Comparison of ENCODE assay signal across 11 cellular contexts in the genomic region with DNA sequence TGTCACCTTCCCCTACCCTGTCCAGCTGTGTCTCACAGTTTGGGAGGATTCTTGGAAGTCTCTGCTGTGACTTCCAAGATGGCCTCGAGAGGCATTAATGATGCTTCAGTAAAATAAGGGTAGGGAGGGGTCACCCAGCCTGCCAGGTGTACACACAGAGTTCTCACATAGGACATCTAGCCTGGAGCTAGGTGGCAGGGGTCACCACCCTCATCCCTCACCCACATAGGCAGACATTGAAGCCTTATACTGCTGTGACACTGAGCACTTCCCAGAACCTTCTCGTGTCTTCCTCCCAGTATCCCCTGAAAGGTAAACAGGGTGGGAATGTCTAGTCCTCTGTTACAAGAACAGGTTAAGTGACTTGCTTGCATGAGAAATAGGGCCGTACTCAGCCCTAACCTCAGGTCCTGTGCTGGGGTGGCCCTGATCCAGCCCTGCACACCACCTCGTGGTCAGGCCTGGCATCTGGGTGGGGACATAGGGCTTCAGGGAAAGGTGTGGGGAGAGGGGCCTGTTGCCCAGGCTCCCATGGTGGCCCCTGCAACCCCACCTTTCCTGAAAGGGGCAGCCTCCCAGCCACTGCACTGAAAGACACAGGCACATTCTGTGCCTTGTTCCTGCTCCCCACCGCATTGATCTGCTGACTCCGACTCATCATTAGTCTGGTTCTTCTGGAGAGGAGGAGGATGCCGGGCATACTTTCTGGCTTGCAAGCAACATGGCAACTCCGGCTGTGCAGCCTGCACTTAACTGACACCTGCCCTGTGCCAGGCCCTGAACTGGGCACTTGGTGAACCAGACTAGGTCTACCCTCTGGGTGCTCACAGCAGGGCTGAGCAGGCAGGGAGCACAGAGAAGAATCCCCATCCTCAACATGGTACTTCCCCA. TPM values are rescaled to one million over a fixed set of nuclear protein-coding genes. Genes with fewer than 3 reads are reported as not detected.
A peak's percentile ranks its signal among the peaks of the same experiment; 100 is the strongest.
DNase-seq lines count a peak whose midpoint lies in the region; ATAC-seq and TF ChIP-seq lines count a peak whose summit lies in the region.
"Had no signal": no experiment of that assay in that cellular context is flagged by ENCODE, and none has a peak within 500 bp of the region (broad histone marks: within the 10 kb centered on the region; RNA-seq: fewer than 3 reads in every experiment).

No MANE protein-coding gene starts in this region.

- H4K20me1 ChIP-seq in GM23338 (replicated peaks; ENCODE audit: insufficient read depth), result no peaks in the 10 kb centered on the region

- H3K9me3 Mint-ChIP-seq in GM23338, result no peaks in the 10 kb centered on the region
- H3K9me3 Mint-ChIP-seq in stimulated activated naive CD8-positive, alpha-beta T cell treated with anti-CD3 and anti-CD28 coated beads, Interleukin-15, amount 100 ng/mL, for 72 hours, result no peaks in the 10 kb centered on the region
- H3K9me3 Mint-ChIP-seq: memory B cell had no signal

- H3K4me3 Mint-ChIP-seq in GM23338, result no peak overlapping the region
- H3K4me3 Mint-ChIP-seq in stimulated activated naive CD8-positive, alpha-beta T cell treated with anti-CD3 and anti-CD28 coated beads, Interleukin-15, amount 100 ng/mL, for 72 hours, result no peak overlapping the region
- H3K4me3 Mint-ChIP-seq: memory B cell had no signal

- intact Hi-C loops in stomach (cut with DNase I; ENCODE audit: low total_unique reads), result no loop called here

- no peak for TF ChIP-seq POLR2A in stomach (IDR thresholded peaks at IDR 0.05)

- peaks cover 24% of the 10 kb centered on the region for H3K4me1 ChIP-seq in GM23338 (ENCODE audit: insufficient read depth)
- peaks cover 31 to 61% (median 56%) of the 10 kb centered on the region in 4 donors for H3K4me1 ChIP-seq in stomach

- H3K27ac ChIP-seq in GM23338 (ENCODE audit: low read depth) (no peak overlapping the region), stomach (peak overlapping the region; percentile 89 to 94 (median 92))
- H3K27ac ChIP-seq: thoracic aorta had no signal

- peaks cover 8% of the 10 kb centered on the region; the same call in 1 of the 2 replicates for H3K79me2 ChIP-seq in GM23338 (replicated peaks; ENCODE audit: insufficient read depth)

- H3K4me1 Mint-ChIP-seq in GM23338, result peaks cover 36% of the 10 kb centered on the region
- H3K4me1 Mint-ChIP-seq in stimulated activated naive CD8-positive, alpha-beta T cell treated with anti-CD3 and anti-CD28 coated beads, Interleukin-15, amount 100 ng/mL, for 72 hours, result peaks cover 17% of the 10 kb centered on the region

- no peak for TF ChIP-seq EP300 in stomach (IDR thresholded peaks at IDR 0.05)

- 54 to 71% (median 58%) methylated on average over 7 to 8 of the region's 8 CpGs for WGBS in stomach, 5 donors

- H3K9me3 ChIP-seq in stomach, result no peaks in the 10 kb centered on the region
- H3K9me3 ChIP-seq: thoracic aorta had no signal

- no peak overlapping the region for H2AFZ ChIP-seq in GM23338

- no peak overlapping the region for H3K27ac Mint-ChIP-seq in GM23338
- no peak overlapping the region for H3K27ac Mint-ChIP-seq in stimulated activated naive CD8-positive, alpha-beta T cell treated with anti-CD3 and anti-CD28 coated beads, Interleukin-15, amount 100 ng/mL, for 72 hours
- H3K27ac Mint-ChIP-seq: memory B cell had no signal

- no peak for TF ChIP-seq CTCF in GM23338 (conservative IDR thresholded peaks at IDR 0.05; ENCODE audit: low read depth in 2 of 2)
- no peak for TF ChIP-seq CTCF in foreskin fibroblast (IDR thresholded peaks at IDR 0.05; ENCODE audit: low read depth, low read length)
- no peak for TF ChIP-seq CTCF in stomach (IDR thresholded peaks at IDR 0.05)

- peak overlapping the region; percentile 87 for H3K4me2 ChIP-seq in GM23338

- H3K27me3 ChIP-seq in GM23338 (ENCODE audit: insufficient read depth) (peaks cover 5% of the 10 kb centered on the region; the same call in 1 of the 2 replicates), stomach (peaks cover 0 to 8% (median 0%) of the 10 kb centered on the region in 3 donors)

- H3K36me3 ChIP-seq in GM23338 (ENCODE audit: insufficient read depth) (no peaks in the 10 kb centered on the region; the same call in 1 of the 2 replicates), stomach (peaks cover 3 to 34% (median 33%) of the 10 kb centered on the region in 4 donors)

- no peaks in the 10 kb centered on the region for H3K9me2 ChIP-seq in GM23338 (ENCODE audit: insufficient read depth)

- DNase-seq in GM23338 (ENCODE audit: low spot score) (no peak), foreskin fibroblast (peak; percentile 79 to 90), stomach (no peak), NCI-H1436 treated with DMSO at 0.1 percent for 48 hours (lab: John Stamatoyannopoulos, UW) (no peak), ureter (ENCODE audit: low spot score) (no peak)
- no peak for DNase-seq in stimulated activated CD8-positive, alpha-beta memory T cell treated with anti-CD3 and anti-CD28 coated beads, Interleukin-4, amount 100 ng/mL, for 48 hours
- no peak for DNase-seq in stimulated activated naive CD8-positive, alpha-beta T cell treated with anti-CD3 and anti-CD28 coated beads, Interleukin-15, amount 100 ng/mL, for 72 hours
- DNase-seq: effector CD8-positive, alpha-beta T cell had no signal

- ATAC-seq in GM23338, result no peak
- ATAC-seq in SK-N-SH treated with all-trans-retinoic acid at 6 μM for 48 hours, result peak; percentile 27
- ATAC-seq in stimulated activated naive CD8-positive, alpha-beta T cell treated with anti-CD3 and anti-CD28 coated beads, Interleukin-15, amount 100 ng/mL, for 72 hours, result no peak

- H3F3A ChIP-seq in GM23338 (replicated peaks; ENCODE audit: low read depth), result peaks cover 7% of the 10 kb centered on the region; the same call in 1 of the 2 replicates

- peaks cover 7% of the 10 kb centered on the region for H3K27me3 Mint-ChIP-seq in GM23338 (ENCODE audit: insufficient read depth, low read depth, poor library complexity)
- H3K27me3 Mint-ChIP-seq in stimulated activated naive CD8-positive, alpha-beta T cell treated with anti-CD3 and anti-CD28 coated beads, Interleukin-15, amount 100 ng/mL, for 72 hours, result no peaks in the 10 kb centered on the region

- no peaks in the 10 kb centered on the region for H3K36me3 Mint-ChIP-seq in GM23338 (ENCODE audit: low read depth)

- no peak overlapping the region for H3K4me3 ChIP-seq in GM23338
- H3K4me3 ChIP-seq in foreskin fibroblast (ENCODE audit: low read depth in 1 of 2, low read length in 2 of 2), result no peak overlapping the region
- no peak overlapping the region for H3K4me3 ChIP-seq in stomach

TF ChIP-seq in GM23338, 12 proteins besides CTCF, POLR2A, EP300 and RAD21:
- no peak for TF ChIP-seq EZH2phosphoT487 (IDR thresholded peaks at IDR 0.05; ENCODE audit: unreplicated experiment)
- TF ChIP-seq POLR2AphosphoS5 (IDR thresholded peaks at IDR 0.05; ENCODE audit: low read depth), result 0 out of 2 replicates have a peak, but pooled peaks have one; percentile 22

TF ChIP-seq in SK-N-SH treated with all-trans-retinoic acid at 6 μM for 48 hours, 23 proteins besides CTCF, POLR2A, EP300 and RAD21 (continues in another document):
- TF ChIP-seq, protein P1, sequence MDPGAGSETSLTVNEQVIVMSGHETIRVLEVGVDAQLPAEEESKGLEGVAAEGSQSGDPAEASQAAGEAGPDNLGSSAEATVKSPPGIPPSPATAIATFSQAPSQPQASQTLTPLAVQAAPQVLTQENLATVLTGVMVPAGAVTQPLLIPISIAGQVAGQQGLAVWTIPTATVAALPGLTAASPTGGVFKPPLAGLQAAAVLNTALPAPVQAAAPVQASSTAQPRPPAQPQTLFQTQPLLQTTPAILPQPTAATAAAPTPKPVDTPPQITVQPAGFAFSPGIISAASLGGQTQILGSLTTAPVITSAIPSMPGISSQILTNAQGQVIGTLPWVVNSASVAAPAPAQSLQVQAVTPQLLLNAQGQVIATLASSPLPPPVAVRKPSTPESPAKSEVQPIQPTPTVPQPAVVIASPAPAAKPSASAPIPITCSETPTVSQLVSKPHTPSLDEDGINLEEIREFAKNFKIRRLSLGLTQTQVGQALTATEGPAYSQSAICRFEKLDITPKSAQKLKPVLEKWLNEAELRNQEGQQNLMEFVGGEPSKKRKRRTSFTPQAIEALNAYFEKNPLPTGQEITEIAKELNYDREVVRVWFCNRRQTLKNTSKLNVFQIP (CRISPR knock-in tag; IDR thresholded peaks at IDR 0.05; ENCODE audit: borderline replicate concordance, low read depth), result no peak
- TF ChIP-seq BACH2 (CRISPR knock-in tag; IDR thresholded peaks at IDR 0.05; ENCODE audit: borderline replicate concordance) (no peak), CSDC2 (CRISPR knock-in tag; IDR thresholded peaks at IDR 0.05) (no peak), ZNF8 (CRISPR knock-in tag; IDR thresholded peaks at IDR 0.05) (no peak), OSR1 (CRISPR knock-in tag; IDR thresholded peaks at IDR 0.05) (no peak), ZC3H10 (CRISPR knock-in tag; IDR thresholded peaks at IDR 0.05) (no peak), TCF4 (CRISPR knock-in tag; IDR thresholded peaks at IDR 0.05; ENCODE audit: borderline replicate concordance) (no peak)

RNA-seq across cellular contexts. Expression of gene MMP15, which starts 3.6 kb away (rescaled TPM):
- 72.4 and 79.1 TPM in 2 replicates for total RNA-seq in GM23338 (2014; rRNA removed; shearing (Covaris generic))
- polyA plus RNA-seq in GM23338 (2016; fragmentation: Nextera tagmentation; extraction: Ambion mirVana) (10.9 and 11.5 TPM in 2 replicates), stomach (10 to 100 TPM in 2 of 3 donors, 1 to 10 TPM in 1; 8.1 to 24.0 (median 15.5) TPM)
- total RNA-seq in stomach (100 to 1,000 TPM in 1 of 5 donors, 10 to 100 TPM in 4; 19.3 to 140 (median 43.3) TPM), ureter (15.4 TPM)

RNA-seq across cellular contexts. Expression of gene USB1, which starts 20.7 kb away (rescaled TPM):
- total RNA-seq in GM23338 (2014; rRNA removed; shearing (Covaris generic)), result 102 and 118 TPM in 2 replicates
- 67.1 and 79.6 TPM in 2 replicates for polyA plus RNA-seq in GM23338 (2016; fragmentation: Nextera tagmentation; extraction: Ambion mirVana)
- total RNA-seq in stomach, result 10 to 100 TPM in 2 of 5 donors, 1 to 10 TPM in 3; 4.1 to 54.0 (median 8.1) TPM
- polyA plus RNA-seq in stomach, result 10 to 100 TPM; 18.9 to 28.6 (median 28.0) TPM
- 50.5 TPM for total RNA-seq in ureter

RNA-seq across cellular contexts. Expression of gene ZNF319, which starts 21.4 kb away (rescaled TPM):
- total RNA-seq in GM23338 (2014; rRNA removed; shearing (Covaris generic)), result 4.3 and 10.0 TPM in 2 replicates
- 1.4 and 1.7 TPM in 2 replicates for polyA plus RNA-seq in GM23338 (2016; fragmentation: Nextera tagmentation; extraction: Ambion mirVana)
- total RNA-seq in stomach, result 10 to 100 TPM in 1 of 5 donors, 1 to 10 TPM in 3, not detected in 1; 2.4 to 11.0 (median 5.3) TPM
- polyA plus RNA-seq in stomach, result 1 to 10 TPM; 1.4 to 2.7 (median 2.2) TPM
- 24.7 TPM for total RNA-seq in ureter

RNA-seq across cellular contexts. Expression of gene CNGB1, which starts 51.0 kb away (rescaled TPM):
- not detected in 2 replicates for total RNA-seq in GM23338 (2014; rRNA removed; shearing (Covaris generic))
- polyA plus RNA-seq in GM23338 (2016; fragmentation: Nextera tagmentation; extraction: Ambion mirVana) (not detected in 2 replicates), stomach (under 1 TPM in 1 of 3 donors, not detected in 2; 0.08 TPM)
- total RNA-seq in stomach (10 to 100 TPM in 1 of 5 donors, under 1 TPM in 1, not detected in 3; 0.73 to 18.0 TPM), ureter (1.5 TPM)
- total RNA-seq: thoracic aorta had no signal

Comparison
In these comparisons a context has a peak if more than half of its experiments do, and no peak if none do; other contexts are left out.
1. DNase-seq: peak in foreskin fibroblast (2 of 2); none in GM23338 (single experiment), stomach (single experiment), NCI-H1436 treated with DMSO at 0.1 percent for 48 hours (single experiment), stimulated activated CD8-positive, alpha-beta memory T cell treated with anti-CD3 and anti-CD28 coated beads, Interleukin-4, amount 100 ng/mL, for 48 hours (single experiment), stimulated activated naive CD8-positive, alpha-beta T cell treated with anti-CD3 and anti-CD28 coated beads, Interleukin-15, amount 100 ng/mL, for 72 hours (0 of 2) and ureter (single experiment).